21 cellular contexts compared by ENCODE assay signal in the genomic region with DNA sequence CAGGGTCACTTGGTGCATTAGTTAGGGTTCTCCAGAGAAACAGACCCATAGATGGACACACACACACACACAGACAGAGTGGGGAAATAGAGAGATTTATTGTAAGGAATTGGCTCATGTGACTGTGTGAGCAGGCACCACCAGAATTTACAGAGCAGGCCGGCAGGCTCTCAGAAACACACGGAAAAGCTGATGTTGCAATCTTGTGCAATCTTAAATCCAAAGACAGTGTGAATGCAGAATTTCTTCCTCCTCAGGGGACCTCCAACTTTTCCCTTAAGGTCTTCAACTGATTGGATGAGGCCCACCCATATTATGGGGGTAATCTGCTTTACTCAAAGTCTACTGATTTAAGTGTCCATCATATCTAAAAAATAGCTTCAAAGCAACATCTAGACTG. TPM values are rescaled to one million over a fixed set of nuclear protein-coding genes. Genes with fewer than 3 reads are reported as not detected.
DNase-seq lines count a peak whose midpoint lies in the region; ATAC-seq, FAIRE-seq and TF ChIP-seq lines count a peak whose summit lies in the region.
"Had no signal": no experiment of that assay in that cellular context is flagged by ENCODE, and none has a peak within 500 bp of the region (broad histone marks: within the 10 kb centered on the region; RNA-seq: fewer than 3 reads in every experiment).

No MANE protein-coding gene starts in this region.

- H2BK120ac ChIP-seq in IMR-90 (ENCODE audit: low read depth, low read length) = no peak overlapping the region

- TF ChIP-seq POLR2A in A549 (IDR thresholded peaks at IDR 0.05; ENCODE audit: low read length) (no peak), IMR-90 (IDR thresholded peaks at IDR 0.05; ENCODE audit: low read depth, low read length) (no peak)

- TF ChIP-seq CTCF in A549 (IDR thresholded peaks at IDR 0.05) (no peak), IMR-90 (conservative IDR thresholded peaks at IDR 0.05; ENCODE audit: low read depth, low read length) (no peak), foreskin fibroblast (IDR thresholded peaks at IDR 0.05; ENCODE audit: low read depth, low read length) (no peak)

- H4K5ac ChIP-seq in IMR-90 (ENCODE audit: low read depth, low read length) = no peak overlapping the region

- no peak overlapping the region for H3K14ac ChIP-seq in IMR-90 (replicated peaks; ENCODE audit: low read depth, low read length)

- no TSS peak for BruUV-seq in IMR-90 (replicated peaks; lab: Mats Ljungman, UMichigan)

- no peak overlapping the region for H3K4ac ChIP-seq in IMR-90 (ENCODE audit: low read depth, low read length)

- H3K27me3 ChIP-seq in IMR-90 (ENCODE audit: control insufficient read depth, insufficient read depth, low read length) = peaks cover 7% of the 10 kb centered on the region
- H3K27me3 ChIP-seq: dorsolateral prefrontal cortex had no signal

- no peak overlapping the region for H2AFZ ChIP-seq in IMR-90 (replicated peaks; ENCODE audit: low read length, poor library complexity)

- no peaks in the 10 kb centered on the region for H3K79me1 ChIP-seq in IMR-90 (ENCODE audit: low read depth in 1 of 2, low read length in 2 of 2)

- H2BK15ac ChIP-seq in IMR-90 (ENCODE audit: low read depth, low read length) = no peak overlapping the region

- no peak overlapping the region for H2BK20ac ChIP-seq in IMR-90 (ENCODE audit: low read depth, low read length)

- no peaks in the 10 kb centered on the region for H3K36me3 ChIP-seq in IMR-90 (ENCODE audit: control insufficient read depth, insufficient read depth, low read length)

- FAIRE-seq in A549 (lab: Jason Lieb, UNC) = no peak
- FAIRE-seq: D721Med had no signal

- H3K4me1 ChIP-seq in A549 (no peaks in the 10 kb centered on the region), IMR-90 (ENCODE audit: control insufficient read depth, insufficient read depth, low read length) (no peaks in the 10 kb centered on the region)

- H3K4me2 ChIP-seq in A549 (no peak overlapping the region), IMR-90 (ENCODE audit: low read depth, low read length) (no peak overlapping the region)

- no peak overlapping the region for H3K56ac ChIP-seq in IMR-90 (ENCODE audit: extremely low read depth, insufficient read depth, low read length)

- POLR2A ChIA-PET in A549 (lab: Yijun Ruan, JAX) = no interaction called here
- POLR2A ChIA-PET in IMR-90 (lab: Charles Lee; ENCODE audit: unreplicated experiment) = no interaction called here

- H2AK5ac ChIP-seq in IMR-90 (ENCODE audit: low read depth, low read length) = no peak overlapping the region

- H3K9ac ChIP-seq in IMR-90 (ENCODE audit: low read depth, low read length) = no peak overlapping the region

- ATAC-seq in A549 = no peak
- ATAC-seq in IMR-90 (ENCODE audit: low read depth) = no peak; the same call in 1 of the 2 replicates
- ATAC-seq in GM18858 (IDR thresholded peaks at IDR 0.05; ENCODE audit: unreplicated experiment) = no peak
- ATAC-seq in HG02798 (IDR thresholded peaks at IDR 0.05; ENCODE audit: poor library complexity, unreplicated experiment) = no peak

- H3K9me3 ChIP-seq in A549 = no peaks in the 10 kb centered on the region; the same call in 2 of the 3 replicates
- no peaks in the 10 kb centered on the region for H3K9me3 ChIP-seq in IMR-90 (ENCODE audit: control insufficient read depth, insufficient read depth, low read length)

- H2AK9ac ChIP-seq in IMR-90 (replicated peaks; ENCODE audit: low read depth, low read length, poor library complexity) = no peak overlapping the region

- H4K91ac ChIP-seq in IMR-90 (ENCODE audit: insufficient read depth, low read depth, low read length) = no peak overlapping the region

- TF ChIP-seq RAD21 in A549 (conservative IDR thresholded peaks at IDR 0.05 in 1 of 2, IDR thresholded peaks at IDR 0.05 in 1 of 2) (no peak), IMR-90 (IDR thresholded peaks at IDR 0.05; ENCODE audit: low read length) (no peak)

- no peak overlapping the region for H3K18ac ChIP-seq in IMR-90 (ENCODE audit: low read depth, low read length)

- DNase-seq in A549 (ENCODE audit: low read depth in 1 of 2, low spot score in 1 of 2) (no peak), IMR-90 (peak; percentile 22), amniotic epithelial cell (ENCODE audit: low read depth) (peak; percentile 97), foreskin fibroblast (peak; percentile 56 to 79), NCI-H187 treated with DMSO at 0.1 percent for 48 hours (lab: John Stamatoyannopoulos, UW) (no peak), UCSD-AML1 (lab: John Stamatoyannopoulos, UW; ENCODE audit: unreplicated experiment) (no peak)
- DNase-seq: activated CD4-positive, alpha-beta T cell treated with anti-CD3 and anti-CD28 coated beads, Interleukin-2, amount 10 ng/mL, durations not matched to agents 24 days and 14 days; activated CD8-positive, alpha-beta memory T cell treated with anti-CD3 and anti-CD28 coated beads, Interleukin-2, amount 50 U/mL, for 4 hours; activated gamma-delta T cell; dorsolateral prefrontal cortex; EL; mesendoderm; naive B cell; NCI-H1092 treated with DMSO at 0.1 percent for 48 hours; NCI-H510A; occipital lobe; retina had no signal

- no peak overlapping the region for H3K4me3 ChIP-seq in A549
- H3K4me3 ChIP-seq in IMR-90 (ENCODE audit: insufficient read depth, low read depth, low read length) = no peak overlapping the region
- no peak overlapping the region for H3K4me3 ChIP-seq in foreskin fibroblast (ENCODE audit: low read depth in 1 of 2, low read length in 2 of 2)
- H3K4me3 ChIP-seq: dorsolateral prefrontal cortex had no signal

- no peaks in the 10 kb centered on the region for H4K20me1 ChIP-seq in IMR-90 (ENCODE audit: insufficient read depth, low read length)

- WGBS in A549 (ENCODE audit: missing lambda C conversion rate) = 90% methylated on average over 2 of the region's 2 CpGs
- WGBS in IMR-90 (ENCODE audit: extremely low coverage in 2 of 2, insufficient read length in 1 of 2), 2 experiments = no CpG with 5 or more reads among the region's 2 CpGs

- intact Hi-C loops in IMR-90 (cut with micrococcal nuclease) = no loop called here

- H3K23ac ChIP-seq in IMR-90 (ENCODE audit: low read depth, low read length) = no peak overlapping the region

- dilution Hi-C loops in IMR-90 (cut with HindIII; ENCODE audit: low sequenced_read_pairs, unreplicated experiment) = no loop called here

- H4K8ac ChIP-seq in IMR-90 (ENCODE audit: low read depth in 2 of 2, low read length in 2 of 2) = no peak overlapping the region

- CTCF ChIA-PET in A549 (lab: Yijun Ruan, JAX) = interaction anchor here (0.7 to 1.4 kb wide), 2 partner anchors 25 to 296 kb away, joined by 3 read pairs; no protein-coding TSS in a partner anchor
- CTCF ChIA-PET in IMR-90 (lab: Yijun Ruan, JAX) = no interaction called here

- H2BK5ac ChIP-seq in IMR-90 (ENCODE audit: low read depth, low read length, poor library complexity, severe bottlenecking) = no peak overlapping the region

- no peaks in the 10 kb centered on the region for H3K9me1 ChIP-seq in IMR-90 (ENCODE audit: insufficient read depth, low read length)

- in situ Hi-C loops in IMR-90 (cut with MboI; ENCODE audit: low sequenced_read_pairs) = no loop called here

- no peak overlapping the region for H3K27ac ChIP-seq in A549
- no peak overlapping the region for H3K27ac ChIP-seq in IMR-90 (ENCODE audit: insufficient read depth, low read length)
- H3K27ac ChIP-seq: C4-2B, dorsolateral prefrontal cortex had no signal

- no peak for TF ChIP-seq EP300 in A549 (IDR thresholded peaks at IDR 0.05)

TF ChIP-seq in A549, 52 proteins besides CTCF, POLR2A, EP300 and RAD21:
- TF ChIP-seq POLR2AphosphoS2 (conservative IDR thresholded peaks at IDR 0.05; ENCODE audit: low read length) = no peak
- no peak for TF ChIP-seq FOSB (CRISPR knock-in tag; IDR thresholded peaks at IDR 0.05)
- no peak for TF ChIP-seq MAZ (IDR thresholded peaks at IDR 0.05; ENCODE audit: borderline replicate concordance, low read depth, low read length)
- TF ChIP-seq CEBPB (IDR thresholded peaks at IDR 0.05) = peak; percentile 8 to 17; a peak in 2 of 4 replicates
- no peak for TF ChIP-seq ZNF302 (CRISPR knock-in tag; IDR thresholded peaks at IDR 0.05)
- peak; percentile 44 for TF ChIP-seq MAFK (IDR thresholded peaks at IDR 0.05; ENCODE audit: partially characterized antibody)

TF ChIP-seq in IMR-90, 13 proteins besides CTCF, POLR2A, EP300 and RAD21:
- no peak for TF ChIP-seq MXI1 (IDR thresholded peaks at IDR 0.05; ENCODE audit: borderline replicate concordance, low read depth, low read length)
- no peak for TF ChIP-seq NFE2L2 (IDR thresholded peaks at IDR 0.05; ENCODE audit: low read depth, low read length)
- TF ChIP-seq RCOR1 (IDR thresholded peaks at IDR 0.05; ENCODE audit: insufficient replicate concordance, low read length) = no peak
- TF ChIP-seq CEBPB (IDR thresholded peaks at IDR 0.05; ENCODE audit: low read depth, low read length) = peak; percentile 62
- no peak for TF ChIP-seq RFX5 (IDR thresholded peaks at IDR 0.05; ENCODE audit: low read depth, low read length)

RNA-seq across cellular contexts. Expression of gene APIP, which starts 49.8 kb away (rescaled TPM):
- polyA plus RNA-seq in A549 (2011; rRNA removed) (35.1 and 55.6 TPM in 2 replicates), A549 (2017; fragmentation: RNase III; extraction: RNeasy Plus Mini Kit Qiagen cat#74134 plus additional on column Dnase treatment) (36.1 to 42.4 TPM (median 38.6 TPM) in 3 replicates), IMR-90 (2012; rRNA removed) (13.9 and 16.6 TPM in 2 replicates)
- 14.2 and 19.1 TPM in 2 replicates for polyA plus RNA-seq in A549 (2012; cell fraction: cytosol; rRNA removed)
- 5.3 and 9.0 TPM in 2 replicates for polyA plus RNA-seq in A549 (2012; cell fraction: nucleus; rRNA removed)
- 5.2 and 6.3 TPM in 2 replicates for polyA minus RNA-seq in A549 (2011; rRNA and poly(A)+ RNA removed)
- 9.9 and 23.1 TPM in 2 replicates for total RNA-seq in IMR-90 (2012; rRNA removed)
- 3.9 and 4.0 TPM in 2 replicates for polyA plus RNA-seq in IMR-90 (2012; cell fraction: cytosol; rRNA removed)
- 1.5 and 13.2 TPM in 2 replicates for polyA plus RNA-seq in IMR-90 (2012; cell fraction: nucleus; rRNA removed; ENCODE audit: low replicate concordance)

RNA-seq across cellular contexts. Expression of gene PDHX, which starts 50.0 kb away (rescaled TPM):
- 51.4 and 87.4 TPM in 2 replicates for polyA plus RNA-seq in A549 (2011; rRNA removed)
- 20.3 and 22.1 TPM in 2 replicates for polyA plus RNA-seq in A549 (2012; cell fraction: cytosol; rRNA removed)
- 10.4 and 14.6 TPM in 2 replicates for polyA plus RNA-seq in A549 (2012; cell fraction: nucleus; rRNA removed)
- 45.8 to 46.5 TPM (median 46.1 TPM) in 3 replicates for polyA plus RNA-seq in A549 (2017; fragmentation: RNase III; extraction: RNeasy Plus Mini Kit Qiagen cat#74134 plus additional on column Dnase treatment)
- polyA minus RNA-seq in A549 (2011; rRNA and poly(A)+ RNA removed) = 31.0 and 39.8 TPM in 2 replicates
- 26.7 and 37.2 TPM in 2 replicates for total RNA-seq in IMR-90 (2012; rRNA removed)
- polyA plus RNA-seq in IMR-90 (2012; rRNA removed) = 18.6 and 19.8 TPM in 2 replicates
- polyA plus RNA-seq in IMR-90 (2012; cell fraction: cytosol; rRNA removed) = 6.4 and 6.9 TPM in 2 replicates
- 5.5 and 20.4 TPM in 2 replicates for polyA plus RNA-seq in IMR-90 (2012; cell fraction: nucleus; rRNA removed; ENCODE audit: low replicate concordance)

Comparison
In these comparisons a context has a peak if more than half of its experiments do, and no peak if none do; other contexts are left out.
1. DNase-seq: peak in IMR-90 (single experiment), amniotic epithelial cell (single experiment) and foreskin fibroblast (2 of 2); none in A549 (0 of 2), NCI-H187 treated with DMSO at 0.1 percent for 48 hours (single experiment) and UCSD-AML1 (single experiment).